11 cellular contexts compared by ENCODE assay signal in genomic region chrX:151902813-151903591, GRCh38. TPM values are rescaled to one million over a fixed set of nuclear protein-coding genes. Genes with fewer than 3 reads are reported as not detected.
DNase-seq lines count a peak whose midpoint lies in the region; ATAC-seq and TF ChIP-seq lines count a peak whose summit lies in the region.
"Had no signal": no experiment of that assay in that cellular context is flagged by ENCODE, and none has a peak within 500 bp of the region (broad histone marks: within the 10 kb centered on the region; RNA-seq: fewer than 3 reads in every experiment).

No MANE protein-coding gene starts in this region.

- H3K9me2 ChIP-seq in HCT116 (ENCODE audit: insufficient read depth) (no peaks in the 10 kb centered on the region), GM23338 (ENCODE audit: insufficient read depth) (no peaks in the 10 kb centered on the region)

- H3F3A ChIP-seq in smooth muscle cell (ENCODE audit: low read depth) (no peaks in the 10 kb centered on the region), GM23338 (replicated peaks; ENCODE audit: low read depth) (no peaks in the 10 kb centered on the region)

- no peak overlapping the region for H3K4me3 Mint-ChIP-seq in GM23338

- no peaks in the 10 kb centered on the region for H3K36me3 ChIP-seq in HCT116 (ENCODE audit: control insufficient read depth in 1 of 2, insufficient read depth in 2 of 2, low read length in 2 of 2)
- no peaks in the 10 kb centered on the region for H3K36me3 ChIP-seq in right atrium auricular region
- H3K36me3 ChIP-seq in smooth muscle cell (ENCODE audit: low read depth) = no peaks in the 10 kb centered on the region
- H3K36me3 ChIP-seq in neuronal stem cell (replicated peaks in 1 of 2; ENCODE audit: control insufficient read depth in 2 of 2, insufficient read depth in 2 of 2, low read length in 2 of 2) = no peaks in the 10 kb centered on the region
- H3K36me3 ChIP-seq in GM23338 (ENCODE audit: insufficient read depth) = no peaks in the 10 kb centered on the region
- H3K36me3 ChIP-seq: thyroid gland had no signal

- RAD21 ChIA-PET in HCT116 (lab: Charles Lee; ENCODE audit: low non-redundant PET in 1 of 2, low total read pairs in 2 of 2, uncharacterized antibody in 2 of 2, unreplicated experiment in 2 of 2) = no interaction called here

- H3K79me1 ChIP-seq in neuronal stem cell (ENCODE audit: low read depth, low read length) = no peaks in the 10 kb centered on the region

- no peak for TF ChIP-seq CTCF in HCT116 (IDR thresholded peaks at IDR 0.05 in 2 of 3, conservative IDR thresholded peaks at IDR 0.05 in 1 of 3; ENCODE audit: borderline replicate concordance in 1 of 3, insufficient read depth in 1 of 3, low read depth in 2 of 3, low read length in 2 of 3)
- no peak for TF ChIP-seq CTCF in right atrium auricular region (IDR thresholded peaks at IDR 0.05)
- TF ChIP-seq CTCF in smooth muscle cell (IDR thresholded peaks at IDR 0.05; ENCODE audit: borderline replicate concordance, insufficient read depth, poor library complexity, severe bottlenecking) = no peak
- TF ChIP-seq CTCF in GM23338 (conservative IDR thresholded peaks at IDR 0.05; ENCODE audit: low read depth in 2 of 2) = no peak

- H2AK5ac ChIP-seq in neuronal stem cell (ENCODE audit: low read depth, low read length) = no peak overlapping the region

- H3K9me3 ChIP-seq in HCT116 (ENCODE audit: control insufficient read depth in 1 of 2, insufficient read depth in 1 of 2, low read depth in 1 of 2, low read length in 2 of 2) = no peaks in the 10 kb centered on the region
- no peaks in the 10 kb centered on the region for H3K9me3 ChIP-seq in right atrium auricular region
- no peaks in the 10 kb centered on the region for H3K9me3 ChIP-seq in smooth muscle cell (replicated peaks; ENCODE audit: low read depth)
- no peaks in the 10 kb centered on the region for H3K9me3 ChIP-seq in neuronal stem cell (replicated peaks in 1 of 2; ENCODE audit: control insufficient read depth in 2 of 2, insufficient read depth in 1 of 2, low read depth in 1 of 2, low read length in 2 of 2)
- H3K9me3 ChIP-seq: thyroid gland had no signal

- no peak overlapping the region for H2BK12ac ChIP-seq in neuronal stem cell (ENCODE audit: low read length)

- peak overlapping the region; percentile 9 for H2AFZ ChIP-seq in HCT116 (ENCODE audit: low read depth, low read length, poor library complexity, severe bottlenecking)
- no peak overlapping the region for H2AFZ ChIP-seq in smooth muscle cell (ENCODE audit: low read depth)
- no peak overlapping the region for H2AFZ ChIP-seq in neuronal stem cell (ENCODE audit: low read length)
- no peak overlapping the region for H2AFZ ChIP-seq in GM23338

- no peak overlapping the region for H3K18ac ChIP-seq in neuronal stem cell (ENCODE audit: low read length)

- no peak overlapping the region for H4K8ac ChIP-seq in neuronal stem cell (ENCODE audit: low read depth, low read length)

- BruUV-seq in HCT116 (replicated peaks; lab: Mats Ljungman, UMichigan) = no TSS peak

- TF ChIP-seq POLR2A in HCT116 (IDR thresholded peaks at IDR 0.05; ENCODE audit: borderline replicate concordance, extremely low read depth, insufficient read depth, insufficient read length) = no peak

- H3K4me2 ChIP-seq in HCT116 (ENCODE audit: low read length) (peak overlapping the region; percentile 54), smooth muscle cell (peak overlapping the region; percentile 11), neuronal stem cell (ENCODE audit: insufficient read depth, low read length, poor library complexity, severe bottlenecking) (no peak overlapping the region), GM23338 (no peak overlapping the region)

- H4K91ac ChIP-seq in neuronal stem cell (ENCODE audit: low read depth, low read length, poor library complexity) = no peak overlapping the region

- H3K9ac ChIP-seq in HCT116 (ENCODE audit: low read length) = no peak overlapping the region
- no peak overlapping the region for H3K9ac ChIP-seq in smooth muscle cell (ENCODE audit: low read depth)
- no peak overlapping the region for H3K9ac ChIP-seq in neuronal stem cell (ENCODE audit: low read depth, low read length, poor library complexity)

- WGBS in smooth muscle cell (ENCODE audit: low lambda C conversion rate) = 53% methylated on average over 6 of the region's 6 CpGs
- WGBS in neuronal stem cell (ENCODE audit: extremely low coverage in 2 of 2, insufficient read length in 2 of 2, insufficient replicate concordance in 1 of 2), 2 donors = no CpG with 5 or more reads among the region's 6 CpGs

- peak; percentile 29 for DNase-seq in HCT116 (ENCODE audit: low read depth, low spot score)
- DNase-seq in amniotic stem cell (lab: John Stamatoyannopoulos, UW) = peak; percentile 28
- DNase-seq in right atrium auricular region (ENCODE audit: low spot score) = peak; percentile 72
- no peak for DNase-seq in smooth muscle cell (lab: John Stamatoyannopoulos, UW; ENCODE audit: unreplicated experiment)
- DNase-seq in activated naive CD4-positive, alpha-beta T cell treated with anti-CD3 and anti-CD28 coated beads, Interleukin-2, amount 50 U/mL, for 72 hours (ENCODE audit: low spot score in 2 of 2) = no peak
- DNase-seq in neuronal stem cell (ENCODE audit: low spot score) = no peak
- DNase-seq in GM23338 (ENCODE audit: low spot score) = no peak
- DNase-seq in medulla oblongata (ENCODE audit: extremely low spot score) = no peak

- no peaks in the 10 kb centered on the region for H3K4me1 Mint-ChIP-seq in GM23338

- H3K4ac ChIP-seq in neuronal stem cell (ENCODE audit: low read length) = no peak overlapping the region

- H3K4me1 ChIP-seq in HCT116 (ENCODE audit: control insufficient read depth in 1 of 2, insufficient read depth in 2 of 2, low read length in 2 of 2) = peaks cover 0 to 12% of the 10 kb centered on the region in 2 experiments; a peak in 2 of 4 replicates
- peaks cover 0 to 4% of the 10 kb centered on the region in 2 donors for H3K4me1 ChIP-seq in right atrium auricular region
- no peaks in the 10 kb centered on the region for H3K4me1 ChIP-seq in smooth muscle cell (ENCODE audit: low read depth)
- H3K4me1 ChIP-seq in neuronal stem cell (ENCODE audit: control insufficient read depth in 2 of 2, insufficient read depth in 1 of 2, low read depth in 1 of 2, low read length in 2 of 2) = no peaks in the 10 kb centered on the region
- no peaks in the 10 kb centered on the region for H3K4me1 ChIP-seq in GM23338 (ENCODE audit: insufficient read depth)
- H3K4me1 ChIP-seq: thyroid gland had no signal

- no peak overlapping the region for H3K14ac ChIP-seq in neuronal stem cell (ENCODE audit: low read length)

- no peak overlapping the region for H3K27ac ChIP-seq in HCT116 (ENCODE audit: low read depth, low read length)
- H3K27ac ChIP-seq in right atrium auricular region = no peak overlapping the region
- H3K27ac ChIP-seq in smooth muscle cell (ENCODE audit: low read depth) = peak overlapping the region; percentile 71
- H3K27ac ChIP-seq in neuronal stem cell (replicated peaks; ENCODE audit: low read length) = no peak overlapping the region
- H3K27ac ChIP-seq in GM23338 (ENCODE audit: low read depth) = no peak overlapping the region
- H3K27ac ChIP-seq: thyroid gland had no signal

- POLR2A ChIA-PET in HCT116 (lab: Charles Lee) = no interaction called here

- H3K27me3 ChIP-seq in HCT116 (ENCODE audit: insufficient read depth, low read length) (no peaks in the 10 kb centered on the region), right atrium auricular region (no peaks in the 10 kb centered on the region), smooth muscle cell (ENCODE audit: low read depth) (no peaks in the 10 kb centered on the region), neuronal stem cell (ENCODE audit: control insufficient read depth in 3 of 3, insufficient read depth in 3 of 3, low read depth in 1 of 3, low read length in 3 of 3) (no peaks in the 10 kb centered on the region), GM23338 (ENCODE audit: insufficient read depth) (no peaks in the 10 kb centered on the region)
- H3K27me3 ChIP-seq: thyroid gland had no signal

- no peaks in the 10 kb centered on the region for H3K79me2 ChIP-seq in HCT116 (ENCODE audit: insufficient read depth, low read length)
- H3K79me2 ChIP-seq in smooth muscle cell (ENCODE audit: low read depth) = no peaks in the 10 kb centered on the region
- H3K79me2 ChIP-seq in GM23338 (replicated peaks; ENCODE audit: insufficient read depth) = no peaks in the 10 kb centered on the region

- CTCF ChIA-PET in HCT116 (lab: Charles Lee) = no interaction called here

- no peaks in the 10 kb centered on the region for H3K9me3 Mint-ChIP-seq in activated naive CD4-positive, alpha-beta T cell treated with anti-CD3 and anti-CD28 coated beads, Interleukin-2, amount 50 U/mL, for 72 hours
- H3K9me3 Mint-ChIP-seq in GM23338 = no peaks in the 10 kb centered on the region; the same call in 2 of the 3 replicates
- H3K9me3 Mint-ChIP-seq: activated T-helper 2 cell treated with anti-CD3 and anti-CD28 coated beads, Interferon-gamma antibody, Interleukin-2, Interleukin-4, amounts not matched to agents 10 μg/mL and 5 μg/mL and 100 μg/mL, durations not matched to agents 14 hours and 24 hours and 36 hours had no signal

- ATAC-seq in HCT116 (peak; percentile 98), GM23338 (no peak)
- ATAC-seq in activated naive CD4-positive, alpha-beta T cell treated with anti-CD3 and anti-CD28 coated beads, Interleukin-2, amount 50 U/mL, for 72 hours = no peak

- TF ChIP-seq RAD21 in HCT116 (IDR thresholded peaks at IDR 0.05; ENCODE audit: low read depth) = no peak

- H2BK5ac ChIP-seq in neuronal stem cell (ENCODE audit: low read length) = no peak overlapping the region

- no peaks in the 10 kb centered on the region for H4K20me1 ChIP-seq in HCT116 (ENCODE audit: insufficient read depth)
- no peaks in the 10 kb centered on the region for H4K20me1 ChIP-seq in smooth muscle cell (ENCODE audit: low read depth)
- no peaks in the 10 kb centered on the region for H4K20me1 ChIP-seq in GM23338 (replicated peaks; ENCODE audit: insufficient read depth)

- H3K27ac Mint-ChIP-seq in activated naive CD4-positive, alpha-beta T cell treated with anti-CD3 and anti-CD28 coated beads, Interleukin-2, amount 50 U/mL, for 72 hours = no peak overlapping the region
- no peak overlapping the region for H3K27ac Mint-ChIP-seq in GM23338
- H3K27ac Mint-ChIP-seq: activated T-helper 2 cell treated with anti-CD3 and anti-CD28 coated beads, Interferon-gamma antibody, Interleukin-2, Interleukin-4, amounts not matched to agents 10 μg/mL and 5 μg/mL and 100 μg/mL, durations not matched to agents 14 hours and 24 hours and 36 hours had no signal

- no peak overlapping the region for H2BK120ac ChIP-seq in neuronal stem cell (ENCODE audit: low read depth, low read length)

- no peak overlapping the region for H3K23ac ChIP-seq in neuronal stem cell (ENCODE audit: low read depth, low read length, poor library complexity)

- H3K4me3 ChIP-seq in HCT116 (replicated peaks in 1 of 2; ENCODE audit: low read depth in 1 of 2, low read length in 2 of 2) (no peak overlapping the region), right atrium auricular region (no peak overlapping the region), smooth muscle cell (no peak overlapping the region), neuronal stem cell (ENCODE audit: low read length in 2 of 2) (no peak overlapping the region), GM23338 (no peak overlapping the region)
- H3K4me3 ChIP-seq: thyroid gland had no signal

- intact Hi-C loops in HCT116 (cut with micrococcal nuclease) = no loop called here

- no peak overlapping the region for H2BK15ac ChIP-seq in neuronal stem cell (ENCODE audit: low read length)

- H3K36me3 Mint-ChIP-seq in activated naive CD4-positive, alpha-beta T cell treated with anti-CD3 and anti-CD28 coated beads, Interleukin-2, amount 50 U/mL, for 72 hours = no peaks in the 10 kb centered on the region
- H3K36me3 Mint-ChIP-seq in GM23338 (ENCODE audit: low read depth) = no peaks in the 10 kb centered on the region

- peaks cover 2% of the 10 kb centered on the region for H3K27me3 Mint-ChIP-seq in GM23338 (ENCODE audit: insufficient read depth, low read depth, poor library complexity)

RNA-seq across cellular contexts. Expression of gene MAGEA4, which starts 9.7 kb away (rescaled TPM):
- not detected for total RNA-seq in HCT116 (2021; ENCODE audit: unreplicated experiment)
- not detected in 2 replicates for polyA plus RNA-seq in HCT116 (2012)
- not detected for total RNA-seq in right atrium auricular region
- total RNA-seq in smooth muscle cell = not detected in 2 replicates
- not detected in 2 replicates for polyA plus RNA-seq in smooth muscle cell
- total RNA-seq in activated naive CD4-positive, alpha-beta T cell treated with anti-CD3 and anti-CD28 coated beads, Interleukin-2, amount 50 U/mL, for 72 hours = not detected
- 0.03 TPM for polyA plus RNA-seq in neuronal stem cell (2013, experiment 1 of 2)
- polyA plus RNA-seq in neuronal stem cell (2013, experiment 2 of 2) = 0.03 TPM
- total RNA-seq in GM23338 (2014; rRNA removed; shearing (Covaris generic)) = 1.9 and 2.8 TPM in 2 replicates
- 0.73 and 1.0 TPM in 2 replicates for polyA plus RNA-seq in GM23338 (2016; fragmentation: Nextera tagmentation; extraction: Ambion mirVana)
- total RNA-seq: activated T-helper 2 cell treated with anti-CD3 and anti-CD28 coated beads, Interferon-gamma antibody, Interleukin-2, Interleukin-4, amounts not matched to agents 10 μg/mL and 5 μg/mL and 100 μg/mL, durations not matched to agents 14 hours and 24 hours and 36 hours; skeletal muscle tissue had no signal

Comparison
In these comparisons a context has a peak if more than half of its experiments do, and no peak if none do; other contexts are left out.
1. DNase-seq: peak in HCT116 (single experiment), amniotic stem cell (single experiment) and right atrium auricular region (single experiment); none in smooth muscle cell (single experiment), activated naive CD4-positive, alpha-beta T cell treated with anti-CD3 and anti-CD28 coated beads, Interleukin-2, amount 50 U/mL, for 72 hours (0 of 2), neuronal stem cell (single experiment), GM23338 (single experiment) and medulla oblongata (single experiment).
2. H3K4me2 ChIP-seq: peak in HCT116 (single experiment) and smooth muscle cell (single experiment); none in neuronal stem cell (single experiment) and GM23338 (single experiment).